Comparison of ENCODE assay signal across 20 cellular contexts in the genomic region with DNA sequence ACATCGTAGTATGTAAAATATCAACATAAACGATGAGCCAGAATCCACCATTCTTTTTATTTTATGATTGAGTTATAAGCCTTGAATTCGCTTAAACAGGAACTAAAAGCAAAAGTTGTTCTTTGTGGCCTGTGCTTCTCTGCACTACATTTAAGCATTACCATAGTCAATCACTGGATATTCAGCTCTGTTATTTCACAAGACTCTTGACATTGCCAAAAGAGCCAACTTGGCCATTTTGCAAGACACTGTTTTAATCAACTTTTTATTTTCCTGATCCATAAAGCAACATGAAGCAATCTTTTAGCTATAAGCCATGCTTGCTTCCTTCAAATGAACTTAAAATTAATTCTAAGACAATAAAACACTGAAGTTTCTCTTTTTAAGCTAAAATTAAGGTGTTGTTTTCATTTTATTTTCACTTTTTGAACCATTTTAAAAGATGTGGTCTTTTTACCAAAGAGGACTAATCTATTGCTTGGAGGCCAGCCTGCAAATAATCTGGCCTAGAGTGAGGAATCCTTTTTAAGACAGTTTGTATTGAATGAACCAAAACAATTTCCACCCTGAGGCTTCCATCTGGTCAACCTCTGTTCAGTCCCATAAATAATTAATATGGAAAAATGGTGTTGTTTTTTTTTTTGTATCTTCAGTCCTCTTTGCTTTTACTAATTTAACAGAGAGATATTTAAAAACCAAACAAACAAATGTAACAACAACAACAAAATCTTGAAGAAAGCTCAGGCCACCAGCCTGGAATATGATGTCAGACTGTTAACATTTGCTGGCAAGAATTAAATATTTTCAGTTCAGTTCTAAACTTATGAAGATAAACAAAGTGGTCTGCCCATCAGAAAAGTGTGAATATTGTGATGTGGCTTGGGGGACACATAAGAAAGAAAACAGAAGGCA.
DNase-seq lines count a peak whose midpoint lies in the region; ATAC-seq, FAIRE-seq and TF ChIP-seq lines count a peak whose summit lies in the region.
"Had no signal": no experiment of that assay in that cellular context is flagged by ENCODE, and none has a peak within 500 bp of the region (broad histone marks: within the 10 kb centered on the region; RNA-seq: fewer than 3 reads in every experiment).

No MANE protein-coding gene starts in this region.

- H3K27ac ChIP-seq in GM23248: no peak overlapping the region
- peak overlapping the region; percentile 7 for H3K27ac ChIP-seq in colonic mucosa

- H4K20me1 ChIP-seq in GM23248 (ENCODE audit: insufficient read depth): no peaks in the 10 kb centered on the region

- H3K36me3 ChIP-seq in GM23248 (ENCODE audit: low read depth) (no peaks in the 10 kb centered on the region), colonic mucosa (no peaks in the 10 kb centered on the region)
- H3K36me3 ChIP-seq: heart left ventricle had no signal

- H3K4me3 ChIP-seq in GM23248 (no peak overlapping the region), colonic mucosa (no peak overlapping the region)
- H3K4me3 ChIP-seq: heart left ventricle had no signal

- no peaks in the 10 kb centered on the region for H3K79me2 ChIP-seq in GM23248 (ENCODE audit: insufficient read depth)

- WGBS in GM23248 (ENCODE audit: low coverage in 1 of 2, low lambda C conversion rate in 2 of 2, missing lambda C conversion rate in 2 of 2), 2 experiments: 15 to 23% methylated on average over 3 of the region's 3 CpGs

- no peak for TF ChIP-seq CTCF in colonic mucosa (IDR thresholded peaks at IDR 0.05)

- intact Hi-C loops in colonic mucosa (cut with DNase I): no loop called here
- intact Hi-C loops in left cardiac atrium (cut with DNase I): no loop called here

- no peak overlapping the region for H3K4me2 ChIP-seq in GM23248 (ENCODE audit: unreplicated experiment)

- no peaks in the 10 kb centered on the region for H3K9me2 ChIP-seq in GM23248 (ENCODE audit: insufficient read depth)

- no peak for FAIRE-seq in urothelium cell line (lab: Jason Lieb, UNC)
- FAIRE-seq: GM12891 had no signal

- peak; percentile 31 for DNase-seq in GM23248
- no peak for DNase-seq in colonic mucosa
- no peak for DNase-seq in left cardiac atrium
- DNase-seq in stromal cell of bone marrow (ENCODE audit: low read depth): peak; percentile 46
- no peak for DNase-seq in NCI-H187 treated with DMSO at 0.1 percent for 48 hours (lab: John Stamatoyannopoulos, UW)
- no peak for DNase-seq in NCI-H1436 (lab: John Stamatoyannopoulos, UW)
- DNase-seq in urothelium cell line (ENCODE audit: low spot score): no peak
- DNase-seq: activated T-cell treated with anti-CD3 and anti-CD28 coated beads, Interleukin-2, amount 50 U/mL, for 72 hours; CD4-positive, alpha-beta memory T cell; DMS53; effector CD8-positive, alpha-beta T cell; heart left ventricle; NCI-H1930; NCI-H345; nephron progenitor cell; PC-3; SHP77 treated with DMSO at 0.1 percent for 48 hours had no signal

- H3K9me3 ChIP-seq in GM23248 (ENCODE audit: low read depth) (no peaks in the 10 kb centered on the region), colonic mucosa (no peaks in the 10 kb centered on the region)
- H3K9me3 ChIP-seq: heart left ventricle had no signal

- ATAC-seq in left cardiac atrium: peak; percentile 24 to 61
- no peak for ATAC-seq in HG02571 (IDR thresholded peaks at IDR 0.05; ENCODE audit: unreplicated experiment)
- ATAC-seq: activated T-cell treated with anti-CD3 and anti-CD28 coated beads, Interleukin-2, amount 50 U/mL, for 72 hours; left lobe of liver; PC-3 had no signal

- in situ Hi-C loops in GM23248 (cut with MboI): no loop called here

- no peaks in the 10 kb centered on the region for H3F3A ChIP-seq in GM23248 (ENCODE audit: insufficient read depth)

- H3K4me1 ChIP-seq in GM23248 (ENCODE audit: insufficient read depth): peaks cover 4% of the 10 kb centered on the region; the same call in 1 of the 2 replicates
- H3K4me1 ChIP-seq in colonic mucosa: no peaks in the 10 kb centered on the region

- no peak overlapping the region for H2AFZ ChIP-seq in GM23248

- H3K9ac ChIP-seq in GM23248 (no peak overlapping the region), colonic mucosa (ENCODE audit: low read depth in 2 of 2, low read length in 2 of 2) (no peak overlapping the region)

- H3K27me3 ChIP-seq in GM23248 (replicated peaks; ENCODE audit: insufficient read depth) (no peaks in the 10 kb centered on the region), colonic mucosa (no peaks in the 10 kb centered on the region)
- H3K27me3 ChIP-seq: heart left ventricle had no signal

Comparison
In these comparisons a context has a peak if more than half of its experiments do, and no peak if none do; other contexts are left out.
1. DNase-seq: peak in GM23248 (single experiment) and stromal cell of bone marrow (single experiment); none in colonic mucosa (single experiment), left cardiac atrium (single experiment), NCI-H187 treated with DMSO at 0.1 percent for 48 hours (single experiment), NCI-H1436 (single experiment) and urothelium cell line (single experiment).